ENCODE assay signal across 8 cellular contexts in genomic region chr10:104353325-104354048, GRCh38. TPM values are rescaled to one million over a fixed set of nuclear protein-coding genes. Genes with fewer than 3 reads are reported as not detected.
DNase-seq lines count a peak whose midpoint lies in the region; ATAC-seq and TF ChIP-seq lines count a peak whose summit lies in the region.

Gene CFAP58, plus strand, starts transcription at chr10:104353833. Its CDS starts 65 bp downstream, at chr10:104353898.

- no peaks in the 10 kb centered on the region for H3K27me3 Mint-ChIP-seq in central memory CD8-positive, alpha-beta T cell

- no peaks in the 10 kb centered on the region for H3K9me3 Mint-ChIP-seq in central memory CD8-positive, alpha-beta T cell

- no peak within 1 kb of the TSS for H3K4me3 Mint-ChIP-seq in central memory CD8-positive, alpha-beta T cell

- peaks cover 18% of the 10 kb centered on the region for H3K4me1 Mint-ChIP-seq in central memory CD8-positive, alpha-beta T cell

- POLR2A ChIA-PET in AG04450 (lab: Yijun Ruan, JAX): interaction anchor here (0.6 to 1.1 kb wide), 3 partner anchors 15 to 459 kb away, joined by 3 read pairs; partner anchors contain the start of gene ITPRIP

- H3K36me3 Mint-ChIP-seq in central memory CD8-positive, alpha-beta T cell (ENCODE audit: insufficient read depth): peaks cover 3% of the 10 kb centered on the region

- H3K27ac ChIP-seq in AG04450 (ENCODE audit: low read depth, low read length): no peak within 1 kb of the TSS

- H3K4me3 ChIP-seq in AG04450 (ENCODE audit: low read depth, low read length): peak within 1 kb of the TSS; percentile 68

- H3K27me3 ChIP-seq in AG04450 (ENCODE audit: control insufficient read depth, insufficient read depth, low read length): no peaks in the 10 kb centered on the region

- TF ChIP-seq CTCF in AG04450 (IDR thresholded peaks at IDR 0.05; ENCODE audit: low read depth, low read length): peak; percentile 66

- DNase-seq in AG04450 (ENCODE audit: low read depth, low spot score) (no peak), NCI-H2196 (lab: John Stamatoyannopoulos, UW; ENCODE audit: unreplicated experiment) (peak; percentile 86), kidney tubule cell (ENCODE audit: low spot score) (peak; percentile 91)
- DNase-seq in activated CD4-positive, CD25-positive, alpha-beta regulatory T cell treated with anti-CD3 and anti-CD28 coated beads, Interleukin-2, amount 50 U/mL, for 16 hours (ENCODE audit: low read depth, low spot score): peak; percentile 79
- peak; percentile 82 to 83 for DNase-seq in central memory CD8-positive, alpha-beta T cell (ENCODE audit: low spot score in 2 of 2)
- DNase-seq in stimulated activated CD4-positive, alpha-beta T cell treated with anti-CD3 and anti-CD28 coated beads, Interleukin-1b, Interleukin-23, amount 100 ng/mL, for 48 hours: peak; percentile 90

- no peaks in the 10 kb centered on the region for H3K9me3 ChIP-seq in AG04450 (ENCODE audit: control insufficient read depth, insufficient read depth, low read length)

- CTCF ChIA-PET in AG04450 (lab: Charles Lee): interaction anchor here (0.6 to 6.1 kb wide), 26 partner anchors 12 to 261 kb away, joined by 3 to 379 read pairs (median 3); no protein-coding TSS in a partner anchor

- ATAC-seq in GM19023 (IDR thresholded peaks at IDR 0.05; ENCODE audit: unreplicated experiment) (peak; percentile 63), HG03139 (IDR thresholded peaks at IDR 0.05; ENCODE audit: unreplicated experiment) (peak; percentile 51)
- ATAC-seq in central memory CD8-positive, alpha-beta T cell (replicated peaks; ENCODE audit: extremely low read depth, poor library complexity, severe bottlenecking): peak; percentile 70

- no peak within 1 kb of the TSS for H3K27ac Mint-ChIP-seq in central memory CD8-positive, alpha-beta T cell (ENCODE audit: low read depth)

RNA-seq across cellular contexts. Expression of gene CFAP58, which starts in this region (rescaled TPM):
- 0.35 and 0.51 TPM in 2 replicates for polyA plus RNA-seq in AG04450 (2011; rRNA removed)
- polyA minus RNA-seq in AG04450 (2011; rRNA and poly(A)+ RNA removed): 0.35 and 0.78 TPM in 2 replicates
